In genomic region chr6:31585531-31585930, GRCh38 we compare ENCODE assay signal across 9 cellular contexts. TPM values are rescaled to one million over a fixed set of nuclear protein-coding genes. Genes with fewer than 3 reads are reported as not detected.
DNase-seq lines count a peak whose midpoint lies in the region; ATAC-seq, FAIRE-seq and TF ChIP-seq lines count a peak whose summit lies in the region.
"Had no signal": no experiment of that assay in that cellular context is flagged by ENCODE, and none has a peak within 500 bp of the region (broad histone marks: within the 10 kb centered on the region; RNA-seq: fewer than 3 reads in every experiment).

No MANE protein-coding gene starts in this region.

- H3K4me3 ChIP-seq in LNCaP clone FGC (ENCODE audit: low read depth, low read length) (no peak overlapping the region), astrocyte (ENCODE audit: insufficient read depth, low read depth, low read length) (no peak overlapping the region)

- no peak overlapping the region for H2AFZ ChIP-seq in astrocyte (ENCODE audit: low read depth, low read length)

- DNase-seq in GF-D8 (lab: John Stamatoyannopoulos, UW) (peak; percentile 38), LNCaP clone FGC (ENCODE audit: low read depth) (no peak), astrocyte (ENCODE audit: low read depth) (no peak), nephron progenitor cell (no peak), AG20443 (ENCODE audit: low spot score) (no peak), NCI-H2171 treated with DMSO at 0.1 percent for 48 hours (lab: John Stamatoyannopoulos, UW) (no peak), cardiac septum (ENCODE audit: low spot score) (no peak)

- H3K36me3 Mint-ChIP-seq in astrocyte (ENCODE audit: low read depth, unreplicated experiment): no peaks in the 10 kb centered on the region
- H3K36me3 Mint-ChIP-seq in nephron progenitor cell (ENCODE audit: low read depth): no peaks in the 10 kb centered on the region

- H3K9ac ChIP-seq in astrocyte (ENCODE audit: low read length): no peak overlapping the region

- H3K36me3 ChIP-seq in astrocyte (ENCODE audit: insufficient read depth, low read length): no peaks in the 10 kb centered on the region

- H4K20me1 ChIP-seq in astrocyte (ENCODE audit: insufficient read depth, low read length): no peaks in the 10 kb centered on the region

- no peak for ATAC-seq in HG03378 (IDR thresholded peaks at IDR 0.05; ENCODE audit: unreplicated experiment)

- H3K4me2 ChIP-seq in astrocyte (ENCODE audit: low read length): no peak overlapping the region

- no peak overlapping the region for H3K27ac Mint-ChIP-seq in astrocyte (ENCODE audit: unreplicated experiment)
- no peak overlapping the region for H3K27ac Mint-ChIP-seq in nephron progenitor cell

- no peaks in the 10 kb centered on the region for H3K79me2 ChIP-seq in astrocyte (ENCODE audit: insufficient read depth, low read length)

- FAIRE-seq in astrocyte (lab: Jason Lieb, UNC): no peak

- H3K9me3 ChIP-seq in astrocyte (ENCODE audit: insufficient read depth, low read depth, low read length): no peaks in the 10 kb centered on the region

- H3K4me3 Mint-ChIP-seq in astrocyte (ENCODE audit: unreplicated experiment) (peak overlapping the region; percentile 21), nephron progenitor cell (no peak overlapping the region)

- H3K4me1 Mint-ChIP-seq in astrocyte (ENCODE audit: low read depth, unreplicated experiment) (peaks cover 3% of the 10 kb centered on the region), nephron progenitor cell (peaks cover 52% of the 10 kb centered on the region)

- H3K27ac ChIP-seq in astrocyte (ENCODE audit: low read depth, low read length): no peak overlapping the region

- no peaks in the 10 kb centered on the region for H3K27me3 ChIP-seq in astrocyte (ENCODE audit: insufficient read depth, low read length)

- intact Hi-C loops in cardiac septum (cut with DNase I): no loop called here

- H3K27me3 Mint-ChIP-seq in astrocyte (ENCODE audit: low read depth, unreplicated experiment) (peaks cover 8% of the 10 kb centered on the region), nephron progenitor cell (ENCODE audit: low read depth, poor library complexity) (peaks cover 26% of the 10 kb centered on the region)

- H3K9me3 Mint-ChIP-seq in astrocyte (ENCODE audit: unreplicated experiment) (no peaks in the 10 kb centered on the region), nephron progenitor cell (no peaks in the 10 kb centered on the region)

- peaks cover 8% of the 10 kb centered on the region for H3K4me1 ChIP-seq in astrocyte (ENCODE audit: insufficient read depth, low read length)

- TF ChIP-seq CTCF in LNCaP clone FGC (IDR thresholded peaks at IDR 0.05; ENCODE audit: control insufficient read depth, extremely low read depth, insufficient read depth) (0 out of 2 replicates have a peak, but pooled peaks have one; percentile 16), astrocyte (IDR thresholded peaks at IDR 0.05; ENCODE audit: insufficient read depth, low read depth, low read length) (peak; percentile 16), nephron progenitor cell (IDR thresholded peaks at IDR 0.05) (peak; percentile 33)

RNA-seq across cellular contexts. Expression of gene LST1, which starts 0.5 kb away (rescaled TPM):
- not detected in 2 replicates for total RNA-seq in astrocyte
- total RNA-seq in cardiac septum: 5.4 TPM
- total RNA-seq: NCI-H460 had no signal

RNA-seq across cellular contexts. Expression of gene LTB, which starts 3.3 kb away (rescaled TPM):
- 0.26 and 0.52 TPM in 2 replicates for total RNA-seq in astrocyte
- total RNA-seq in cardiac septum: 0.86 TPM
- total RNA-seq: NCI-H460 had no signal

RNA-seq across cellular contexts. Expression of gene NCR3, which starts 7.3 kb away (rescaled TPM):
- not detected in 2 replicates for total RNA-seq in astrocyte
- not detected for total RNA-seq in cardiac septum
- total RNA-seq: NCI-H460 had no signal

RNA-seq across cellular contexts. Expression of gene TNF, which starts 10.2 kb away (rescaled TPM):
- total RNA-seq in astrocyte (0.79 and 1.2 TPM in 2 replicates), cardiac septum (0.38 TPM)
- total RNA-seq: NCI-H460 had no signal

RNA-seq across cellular contexts. Expression of gene LTA, which starts 13.4 kb away (rescaled TPM):
- total RNA-seq in astrocyte (not detected in 2 replicates), cardiac septum (not detected)
- total RNA-seq: NCI-H460 had no signal
